ENCODE assay signal across 1 cellular context in genomic region chr14:102317564-102318248, GRCh38.
TF ChIP-seq lines count a peak whose summit lies in the region.

No MANE protein-coding gene starts in this region.

TF ChIP-seq in HepG2, 621 proteins besides CTCF, POLR2A, EP300 and RAD21 (continues in another document):
- TF ChIP-seq SIX1 (CRISPR knock-in tag; IDR thresholded peaks at IDR 0.05; ENCODE audit: borderline replicate concordance) (no peak), RFXANK (CRISPR knock-in tag; IDR thresholded peaks at IDR 0.05) (no peak), ZBED4 (CRISPR knock-in tag; IDR thresholded peaks at IDR 0.05; ENCODE audit: borderline replicate concordance) (no peak), CSRNP1 (CRISPR knock-in tag; IDR thresholded peaks at IDR 0.05) (peak; percentile 30; the same call in 1 of the 2 replicates), HNRNPLL (IDR thresholded peaks at IDR 0.05; ENCODE audit: low read depth, low read length, poor library complexity, severe bottlenecking) (no peak), ZSCAN30 (CRISPR knock-in tag; IDR thresholded peaks at IDR 0.05) (no peak), ZNF12 (CRISPR knock-in tag; IDR thresholded peaks at IDR 0.05) (no peak), ZNF142 (CRISPR knock-in tag; IDR thresholded peaks at IDR 0.05) (no peak), ESRRA (CRISPR knock-in tag; IDR thresholded peaks at IDR 0.05; ENCODE audit: low read depth) (no peak), CAMTA2 (CRISPR knock-in tag; IDR thresholded peaks at IDR 0.05; ENCODE audit: borderline replicate concordance) (no peak), IKZF1 (IDR thresholded peaks at IDR 0.05) (no peak), ZC3H13 (CRISPR knock-in tag; IDR thresholded peaks at IDR 0.05) (no peak), PHB2 (IDR thresholded peaks at IDR 0.05; ENCODE audit: partially characterized antibody) (no peak), RNF2 (conservative IDR thresholded peaks at IDR 0.05; ENCODE audit: low read depth) (no peak), SMARCE1 (IDR thresholded peaks at IDR 0.05; ENCODE audit: borderline replicate concordance) (no peak), ZBTB43 (CRISPR knock-in tag; conservative IDR thresholded peaks at IDR 0.05) (no peak), YY1 (IDR thresholded peaks at IDR 0.05; ENCODE audit: insufficient read depth, insufficient replicate concordance, low read depth, low read length) (peak; percentile 86), SRF (IDR thresholded peaks at IDR 0.05; ENCODE audit: low read depth, low read length) (no peak), FOSL1 (CRISPR knock-in tag; IDR thresholded peaks at IDR 0.05; ENCODE audit: borderline replicate concordance) (no peak), ZNF230 (CRISPR knock-in tag; IDR thresholded peaks at IDR 0.05) (no peak), TGIF2 (CRISPR knock-in tag; IDR thresholded peaks at IDR 0.05) (peak; percentile 9; the same call in 1 of the 2 replicates), TEAD2 (CRISPR knock-in tag; IDR thresholded peaks at IDR 0.05) (no peak), E2F1 (CRISPR knock-in tag; IDR thresholded peaks at IDR 0.05) (no peak), MZF1 (CRISPR knock-in tag; IDR thresholded peaks at IDR 0.05; ENCODE audit: borderline replicate concordance) (no peak), HCFC1 (IDR thresholded peaks at IDR 0.05; ENCODE audit: low read depth, low read length) (no peak), ZNF280B (CRISPR knock-in tag; IDR thresholded peaks at IDR 0.05; ENCODE audit: borderline replicate concordance) (no peak), ZNF746 (CRISPR knock-in tag; IDR thresholded peaks at IDR 0.05) (no peak), TEAD3 (CRISPR knock-in tag; optimal IDR thresholded peaks at IDR 0.05; ENCODE audit: borderline replicate concordance) (peak; percentile 78), GLI4 (CRISPR knock-in tag; IDR thresholded peaks at IDR 0.05; ENCODE audit: borderline replicate concordance) (no peak), POGZ (CRISPR knock-in tag; IDR thresholded peaks at IDR 0.05) (no peak), NFE2L1 (CRISPR knock-in tag; IDR thresholded peaks at IDR 0.05; ENCODE audit: borderline replicate concordance) (no peak), CENPX (CRISPR knock-in tag; IDR thresholded peaks at IDR 0.05) (no peak), NBN (conservative IDR thresholded peaks at IDR 0.05) (no peak), ZNF570 (CRISPR knock-in tag; IDR thresholded peaks at IDR 0.05; ENCODE audit: borderline replicate concordance) (no peak), MAFG (CRISPR knock-in tag; IDR thresholded peaks at IDR 0.05) (no peak), STAG1 (CRISPR knock-in tag; IDR thresholded peaks at IDR 0.05) (peak; percentile 72), MTA3 (CRISPR knock-in tag; IDR thresholded peaks at IDR 0.05) (no peak), ZFAT (CRISPR knock-in tag; conservative IDR thresholded peaks at IDR 0.05) (no peak), JUND (CRISPR knock-in tag; IDR thresholded peaks at IDR 0.05) (no peak), ZNF468 (CRISPR knock-in tag; IDR thresholded peaks at IDR 0.05) (no peak), NCOA1 (CRISPR knock-in tag; IDR thresholded peaks at IDR 0.05) (no peak)
- TF ChIP-seq, protein P1, sequence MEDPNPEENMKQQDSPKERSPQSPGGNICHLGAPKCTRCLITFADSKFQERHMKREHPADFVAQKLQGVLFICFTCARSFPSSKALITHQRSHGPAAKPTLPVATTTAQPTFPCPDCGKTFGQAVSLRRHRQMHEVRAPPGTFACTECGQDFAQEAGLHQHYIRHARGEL (CRISPR knock-in tag; IDR thresholded peaks at IDR 0.05), result no peak
- TF ChIP-seq, protein P2, sequence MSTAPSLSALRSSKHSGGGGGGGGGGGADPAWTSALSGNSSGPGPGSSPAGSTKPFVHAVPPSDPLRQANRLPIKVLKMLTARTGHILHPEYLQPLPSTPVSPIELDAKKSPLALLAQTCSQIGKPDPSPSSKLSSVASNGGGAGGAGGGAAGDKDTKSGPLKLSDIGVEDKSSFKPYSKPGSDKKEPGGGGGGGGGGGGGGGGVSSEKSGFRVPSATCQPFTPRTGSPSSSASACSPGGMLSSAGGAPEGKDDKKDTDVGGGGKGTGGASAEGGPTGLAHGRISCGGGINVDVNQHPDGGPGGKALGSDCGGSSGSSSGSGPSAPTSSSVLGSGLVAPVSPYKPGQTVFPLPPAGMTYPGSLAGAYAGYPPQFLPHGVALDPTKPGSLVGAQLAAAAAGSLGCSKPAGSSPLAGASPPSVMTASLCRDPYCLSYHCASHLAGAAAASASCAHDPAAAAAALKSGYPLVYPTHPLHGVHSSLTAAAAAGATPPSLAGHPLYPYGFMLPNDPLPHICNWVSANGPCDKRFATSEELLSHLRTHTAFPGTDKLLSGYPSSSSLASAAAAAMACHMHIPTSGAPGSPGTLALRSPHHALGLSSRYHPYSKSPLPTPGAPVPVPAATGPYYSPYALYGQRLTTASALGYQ (CRISPR knock-in tag; IDR thresholded peaks at IDR 0.05), result no peak
- TF ChIP-seq, protein P3, sequence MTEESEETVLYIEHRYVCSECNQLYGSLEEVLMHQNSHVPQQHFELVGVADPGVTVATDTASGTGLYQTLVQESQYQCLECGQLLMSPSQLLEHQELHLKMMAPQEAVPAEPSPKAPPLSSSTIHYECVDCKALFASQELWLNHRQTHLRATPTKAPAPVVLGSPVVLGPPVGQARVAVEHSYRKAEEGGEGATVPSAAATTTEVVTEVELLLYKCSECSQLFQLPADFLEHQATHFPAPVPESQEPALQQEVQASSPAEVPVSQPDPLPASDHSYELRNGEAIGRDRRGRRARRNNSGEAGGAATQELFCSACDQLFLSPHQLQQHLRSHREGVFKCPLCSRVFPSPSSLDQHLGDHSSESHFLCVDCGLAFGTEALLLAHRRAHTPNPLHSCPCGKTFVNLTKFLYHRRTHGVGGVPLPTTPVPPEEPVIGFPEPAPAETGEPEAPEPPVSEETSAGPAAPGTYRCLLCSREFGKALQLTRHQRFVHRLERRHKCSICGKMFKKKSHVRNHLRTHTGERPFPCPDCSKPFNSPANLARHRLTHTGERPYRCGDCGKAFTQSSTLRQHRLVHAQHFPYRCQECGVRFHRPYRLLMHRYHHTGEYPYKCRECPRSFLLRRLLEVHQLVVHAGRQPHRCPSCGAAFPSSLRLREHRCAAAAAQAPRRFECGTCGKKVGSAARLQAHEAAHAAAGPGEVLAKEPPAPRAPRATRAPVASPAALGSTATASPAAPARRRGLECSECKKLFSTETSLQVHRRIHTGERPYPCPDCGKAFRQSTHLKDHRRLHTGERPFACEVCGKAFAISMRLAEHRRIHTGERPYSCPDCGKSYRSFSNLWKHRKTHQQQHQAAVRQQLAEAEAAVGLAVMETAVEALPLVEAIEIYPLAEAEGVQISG (CRISPR knock-in tag; IDR thresholded peaks at IDR 0.05), result 0 out of 2 replicates have a peak, but pooled peaks have one; percentile 6
